Comparison of ENCODE assay signal across 27 cellular contexts in the genomic region with DNA sequence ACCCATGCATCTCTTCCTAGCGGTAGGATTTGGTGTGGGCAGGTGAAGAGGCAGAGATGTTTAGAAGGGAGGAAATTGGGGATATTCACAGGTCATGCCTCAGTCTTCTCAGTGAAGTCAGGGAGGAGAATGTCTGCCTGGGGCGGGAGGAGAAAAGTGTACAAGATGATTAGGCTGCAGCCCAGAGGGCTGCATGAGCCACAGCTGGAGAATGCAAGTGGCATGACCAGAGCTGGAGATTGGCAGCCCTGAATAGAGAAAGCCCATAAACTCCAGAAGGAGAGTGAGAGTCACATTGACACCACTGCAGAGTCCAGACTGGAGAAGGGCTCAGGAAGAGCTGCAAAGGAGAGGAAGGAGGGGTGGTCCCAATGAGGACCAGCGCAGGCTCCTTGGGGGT. TPM values are rescaled to one million over a fixed set of nuclear protein-coding genes. Genes with fewer than 3 reads are reported as not detected.
DNase-seq lines count a peak whose midpoint lies in the region; ATAC-seq, FAIRE-seq and TF ChIP-seq lines count a peak whose summit lies in the region.
"Had no signal": no experiment of that assay in that cellular context is flagged by ENCODE, and none has a peak within 500 bp of the region (broad histone marks: within the 10 kb centered on the region; RNA-seq: fewer than 3 reads in every experiment).

No MANE protein-coding gene starts in this region.

- H3K4me1 Mint-ChIP-seq in MCF 10A (ENCODE audit: insufficient read depth, unreplicated experiment) (peaks cover 5% of the 10 kb centered on the region), memory B cell (peaks cover 13% of the 10 kb centered on the region)

- H3K4me3 Mint-ChIP-seq in MCF 10A (ENCODE audit: unreplicated experiment) (no peak overlapping the region), memory B cell (no peak overlapping the region)
- H3K4me3 Mint-ChIP-seq: activated CD4-positive, alpha-beta memory T cell treated with anti-CD3 and anti-CD28 coated beads for 36 hours; dendritic cell treated with granulocyte-macrophage colony-stimulating factor and Interleukin-4, amounts not matched to agents 40 ng/mL and 50 ng/mL, for 4 days; stimulated activated naive CD8-positive, alpha-beta T cell treated with anti-CD3 and anti-CD28 coated beads, Interleukin-15, Interleukin-2, amounts not matched to agents 100 ng/mL and 50 ng/mL, for 24 hours; T-helper 2 cell treated with Interferon-gamma antibody and Interleukin-4, amounts not matched to agents 5 μg/mL and 100 μg/mL, for 36 hours; type B pancreatic cell; WTC11 had no signal

- BruUV-seq in mammary epithelial cell (replicated peaks; lab: Mats Ljungman, UMichigan), result no TSS peak
- BruUV-seq in MCF 10A (replicated peaks; lab: Mats Ljungman, UMichigan), result no TSS peak

- H3K27ac Mint-ChIP-seq in MCF 10A (ENCODE audit: low read depth, unreplicated experiment) (no peak overlapping the region), memory B cell (peak overlapping the region; percentile 10)
- H3K27ac Mint-ChIP-seq: activated CD4-positive, alpha-beta memory T cell treated with anti-CD3 and anti-CD28 coated beads for 36 hours; dendritic cell treated with granulocyte-macrophage colony-stimulating factor and Interleukin-4, amounts not matched to agents 40 ng/mL and 50 ng/mL, for 4 days; stimulated activated naive CD8-positive, alpha-beta T cell treated with anti-CD3 and anti-CD28 coated beads, Interleukin-15, Interleukin-2, amounts not matched to agents 100 ng/mL and 50 ng/mL, for 24 hours; T-helper 2 cell treated with Interferon-gamma antibody and Interleukin-4, amounts not matched to agents 5 μg/mL and 100 μg/mL, for 36 hours; type B pancreatic cell; WTC11 had no signal

- POLR2A ChIA-PET in MCF 10A (lab: Yijun Ruan, JAX), result interaction anchor here (1.0 to 2.7 kb wide), 2 partner anchors 79 to 104 kb away, joined by 7 to 8 read pairs; a partner anchor contains a TSS

- H3K4me2 ChIP-seq in mammary epithelial cell (ENCODE audit: insufficient read depth, low read depth, low read length), result no peak overlapping the region
- H3K4me2 ChIP-seq: BLaER1 treated with 17β-estradiol and CSF1 and Interleukin-3, amounts not matched to agents 10 nM and 100 nM; smooth muscle cell had no signal

- in situ Hi-C loops in mammary epithelial cell (cut with MboI; ENCODE audit: low sequenced_read_pairs in 2 of 2), result loop anchor here (5.0 to 25.0 kb wide), 3 partner anchors 74 to 224 kb away; no protein-coding TSS in a partner anchor

- no peak overlapping the region for H3K4me3 ChIP-seq in mammary epithelial cell (replicated peaks in 1 of 3; ENCODE audit: insufficient read depth in 1 of 3, low read depth in 2 of 3, low read length in 3 of 3)
- H3K4me3 ChIP-seq in bronchial epithelial cell (ENCODE audit: low read depth, low read length), result no peak overlapping the region
- H3K4me3 ChIP-seq: adrenal gland; BLaER1 treated with 17β-estradiol and CSF1 and Interleukin-3, amounts not matched to agents 10 nM and 100 nM; breast epithelium; heart right ventricle; smooth muscle cell had no signal

- TF ChIP-seq CTCF in mammary epithelial cell (conservative IDR thresholded peaks at IDR 0.05 in 1 of 2, IDR thresholded peaks at IDR 0.05 in 1 of 2; ENCODE audit: extremely low read depth in 1 of 2, insufficient read depth in 1 of 2, low read depth in 1 of 2, low read length in 2 of 2), result no peak
- no peak for TF ChIP-seq CTCF in MCF 10A (IDR thresholded peaks at IDR 0.05; ENCODE audit: unreplicated experiment)
- no peak for TF ChIP-seq CTCF in bronchial epithelial cell (IDR thresholded peaks at IDR 0.05; ENCODE audit: insufficient read depth, low read length, severe bottlenecking)

- ATAC-seq in memory B cell (ENCODE audit: low read depth), result no peak
- ATAC-seq in GM21786 (IDR thresholded peaks at IDR 0.05; ENCODE audit: unreplicated experiment), result no peak
- ATAC-seq: WTC11 had no signal

- CTCF ChIA-PET in mammary epithelial cell (lab: Charles Lee; ENCODE audit: low non-redundant PET) (no interaction called here), MCF 10A (lab: Yijun Ruan, JAX) (interaction anchor here (0.6 to 3.9 kb wide), 9 partner anchors 9 to 234 kb away, joined by 3 to 30 read pairs (median 3); a partner anchor contains a TSS)

- 100% methylated on average over 2 of the region's 3 CpGs for WGBS in mammary epithelial cell (ENCODE audit: low coverage, missing lambda C conversion rate)

- H2AFZ ChIP-seq in mammary epithelial cell (ENCODE audit: low read depth, low read length), result no peak overlapping the region

- intact Hi-C loops in mammary epithelial cell (cut with micrococcal nuclease), result no loop called here
- intact Hi-C loops in MCF 10A (cut with micrococcal nuclease), result loop anchor here (5.0 kb wide), 1 partner anchor 224 kb away; no protein-coding TSS in a partner anchor

- no peaks in the 10 kb centered on the region for H3K4me1 ChIP-seq in mammary epithelial cell (ENCODE audit: insufficient read depth, low read length)
- H3K4me1 ChIP-seq: breast epithelium had no signal

- H3K36me3 ChIP-seq in mammary epithelial cell (ENCODE audit: insufficient read depth, low read length), result no peaks in the 10 kb centered on the region
- H3K36me3 ChIP-seq in bronchial epithelial cell (ENCODE audit: control insufficient read depth, insufficient read depth, low read length), result peaks cover 10% of the 10 kb centered on the region

- H3K36me3 Mint-ChIP-seq in MCF 10A (ENCODE audit: insufficient read depth, unreplicated experiment), result peaks cover 72% of the 10 kb centered on the region
- peaks cover 28% of the 10 kb centered on the region for H3K36me3 Mint-ChIP-seq in memory B cell
- H3K36me3 Mint-ChIP-seq: WTC11 had no signal

- no peak for FAIRE-seq in bronchial epithelial cell (lab: Jason Lieb, UNC)
- FAIRE-seq: A204.1, endothelial cell of umbilical vein had no signal

- H3K9me3 Mint-ChIP-seq in MCF 10A (ENCODE audit: unreplicated experiment), result no peaks in the 10 kb centered on the region
- H3K9me3 Mint-ChIP-seq in memory B cell, result no peaks in the 10 kb centered on the region
- H3K9me3 Mint-ChIP-seq: activated CD4-positive, alpha-beta memory T cell treated with anti-CD3 and anti-CD28 coated beads for 36 hours; dendritic cell treated with granulocyte-macrophage colony-stimulating factor and Interleukin-4, amounts not matched to agents 40 ng/mL and 50 ng/mL, for 4 days; stimulated activated naive CD8-positive, alpha-beta T cell treated with anti-CD3 and anti-CD28 coated beads, Interleukin-15, Interleukin-2, amounts not matched to agents 100 ng/mL and 50 ng/mL, for 24 hours; T-helper 2 cell treated with Interferon-gamma antibody and Interleukin-4, amounts not matched to agents 5 μg/mL and 100 μg/mL, for 36 hours; type B pancreatic cell; WTC11 had no signal

- H3K27me3 Mint-ChIP-seq in MCF 10A (ENCODE audit: insufficient read depth, unreplicated experiment) (no peaks in the 10 kb centered on the region), memory B cell (no peaks in the 10 kb centered on the region)
- H3K27me3 Mint-ChIP-seq: activated CD4-positive, alpha-beta memory T cell treated with anti-CD3 and anti-CD28 coated beads for 36 hours; dendritic cell treated with granulocyte-macrophage colony-stimulating factor and Interleukin-4, amounts not matched to agents 40 ng/mL and 50 ng/mL, for 4 days; stimulated activated naive CD8-positive, alpha-beta T cell treated with anti-CD3 and anti-CD28 coated beads, Interleukin-15, Interleukin-2, amounts not matched to agents 100 ng/mL and 50 ng/mL, for 24 hours; type B pancreatic cell had no signal

- H3K27me3 ChIP-seq in mammary epithelial cell (ENCODE audit: insufficient read depth, low read length) (no peaks in the 10 kb centered on the region), bronchial epithelial cell (ENCODE audit: control insufficient read depth, insufficient read depth, low read length) (no peaks in the 10 kb centered on the region)
- H3K27me3 ChIP-seq: adrenal gland; BLaER1 treated with 17β-estradiol and CSF1 and Interleukin-3, amounts not matched to agents 10 nM and 100 nM; breast epithelium; heart right ventricle had no signal

- no peak overlapping the region for H3K27ac ChIP-seq in mammary epithelial cell (ENCODE audit: insufficient read depth, low read depth, low read length)
- H3K27ac ChIP-seq: adrenal gland; BLaER1 treated with 17β-estradiol and CSF1 and Interleukin-3, amounts not matched to agents 10 nM and 100 nM; breast epithelium; heart right ventricle had no signal

- H4K20me1 ChIP-seq in mammary epithelial cell (ENCODE audit: insufficient read depth, low read length), result no peaks in the 10 kb centered on the region

- H3K79me2 ChIP-seq in mammary epithelial cell (ENCODE audit: insufficient read depth, low read length), result no peaks in the 10 kb centered on the region

- DNase-seq in mammary epithelial cell, result peak; percentile 25
- DNase-seq in MCF 10A (ENCODE audit: unreplicated experiment), result no peak
- DNase-seq in bronchial epithelial cell (ENCODE audit: low read depth), result peak; percentile 7
- no peak for DNase-seq in memory B cell (ENCODE audit: low spot score in 2 of 2)
- DNase-seq in inferior parietal cortex (ENCODE audit: extremely low spot score), result no peak
- no peak for DNase-seq in NCI-H1694 (lab: John Stamatoyannopoulos, UW)
- no peak for DNase-seq in HuH-7 (ENCODE audit: low spot score)
- DNase-seq: activated CD4-positive, alpha-beta memory T cell treated with anti-CD3 and anti-CD28 coated beads for 36 hours; activated gamma-delta T cell; adrenal gland; Calu3; H7; heart right ventricle; NCI-H1694 treated with DMSO at 0.1 percent for 48 hours; NCI-H2171 treated with DMSO at 0.1 percent for 48 hours; NCI-H526 had no signal

- dilution Hi-C loops in mammary epithelial cell (cut with HindIII; ENCODE audit: low sequenced_read_pairs), result loop anchor here (5.0 to 25.0 kb wide), 2 partner anchors 89 to 224 kb away; no protein-coding TSS in a partner anchor

- no peak overlapping the region for H3K9ac ChIP-seq in mammary epithelial cell (ENCODE audit: insufficient read depth, low read length)
- H3K9ac ChIP-seq: BLaER1 treated with 17β-estradiol and CSF1 and Interleukin-3, amounts not matched to agents 10 nM and 100 nM had no signal

- no peaks in the 10 kb centered on the region for H3K9me3 ChIP-seq in mammary epithelial cell (replicated peaks; ENCODE audit: insufficient read depth, low read length)
- H3K9me3 ChIP-seq: adrenal gland; BLaER1 treated with 17β-estradiol and CSF1 and Interleukin-3, amounts not matched to agents 10 nM and 100 nM; breast epithelium; heart right ventricle had no signal

RNA-seq across cellular contexts. Expression of a gene that starts 22.6 kb away (rescaled TPM):
- total RNA-seq in mammary epithelial cell (10 to 100 TPM; 43.2 to 44.9 TPM), MCF 10A (2022) (52.2 and 62.2 TPM in 2 replicates), bronchial epithelial cell (32.4 and 37.5 TPM in 2 replicates)
- 53.1 TPM for polyA plus RNA-seq in mammary epithelial cell
- polyA minus RNA-seq in mammary epithelial cell, result 15.9 TPM

Comparison
In these comparisons a context has a peak if more than half of its experiments do, and no peak if none do; other contexts are left out.
1. DNase-seq: peak in mammary epithelial cell (single experiment) and bronchial epithelial cell (single experiment); none in MCF 10A (single experiment), memory B cell (0 of 2), inferior parietal cortex (single experiment), NCI-H1694 (single experiment) and HuH-7 (single experiment).